Comparison of ENCODE assay signal across 27 cellular contexts in the genomic region with DNA sequence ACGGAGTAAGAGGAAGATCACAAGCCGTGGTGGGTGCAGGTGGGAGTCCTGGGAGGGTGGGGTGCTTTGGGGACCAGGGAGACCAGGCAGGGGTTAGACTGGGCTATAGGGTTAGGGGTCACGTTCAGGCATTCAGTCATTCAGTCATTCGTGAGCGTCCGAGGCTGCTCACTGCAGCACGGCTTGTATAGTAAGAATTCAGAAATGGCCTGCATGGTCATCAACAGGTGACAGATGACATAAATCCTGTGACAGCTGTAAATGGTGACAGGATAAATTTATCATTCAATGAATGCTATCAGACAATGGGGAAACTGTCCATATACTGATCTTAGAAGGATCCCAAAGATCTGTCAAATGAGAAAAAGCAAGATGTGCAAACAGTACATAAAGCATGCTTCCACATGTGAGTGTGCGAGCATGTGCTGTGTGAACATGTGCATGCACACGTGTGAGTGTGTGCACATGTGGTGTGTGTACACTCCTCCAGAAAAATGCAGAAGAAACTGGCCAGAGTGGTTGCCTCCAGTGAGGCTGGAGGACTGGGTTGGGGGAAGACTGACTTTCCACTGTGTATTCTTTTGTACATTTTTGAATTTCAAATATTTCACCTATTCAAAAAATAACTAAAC.
"Had no signal": no experiment of that assay in that cellular context is flagged by ENCODE, and none has a peak within 500 bp of the region (broad histone marks: within the 10 kb centered on the region; RNA-seq: fewer than 3 reads in every experiment).

No MANE protein-coding gene starts in this region.

- H3K9me3 ChIP-seq: ascending aorta, breast epithelium, colonic mucosa, esophagus muscularis mucosa, gastroesophageal sphincter, heart right ventricle had no signal

- H3K4me1 ChIP-seq: colonic mucosa, foreskin keratinocyte had no signal

- H3K36me3 ChIP-seq: ascending aorta, breast epithelium, cardiac muscle cell, colonic mucosa, esophagus muscularis mucosa, gastroesophageal sphincter, heart right ventricle had no signal

- H3K27ac ChIP-seq: ascending aorta, breast epithelium, cardiac muscle cell, colonic mucosa, esophagus muscularis mucosa, foreskin keratinocyte, gastroesophageal sphincter, heart right ventricle had no signal

- DNase-seq: activated CD4-positive, alpha-beta memory T cell treated with anti-CD3 and anti-CD28 coated beads for 36 hours; activated CD4-positive, alpha-beta T cell treated with anti-CD3 and anti-CD28 coated beads for 36 hours; activated CD4-positive, alpha-beta T cell treated with anti-CD3 and anti-CD28 coated beads, Interleukin-2, amount 10 ng/mL, durations not matched to agents 24 days and 14 days; activated CD4-positive, CD25-positive, alpha-beta regulatory T cell; activated CD4-positive, CD25-positive, alpha-beta regulatory T cell treated with anti-CD3 and anti-CD28 coated beads, Interleukin-2, amount 50 U/mL, for 72 hours; activated CD8-positive, alpha-beta memory T cell treated with anti-CD3 and anti-CD28 coated beads, Interleukin-2, amount 10 ng/mL, durations not matched to agents 7 days and 5 days; activated CD8-positive, alpha-beta memory T cell treated with anti-CD3 and anti-CD28 coated beads, Interleukin-2, amount 50 U/mL, for 4 hours; activated CD8-positive, alpha-beta T cell treated with anti-CD3 and anti-CD28 coated beads, Interleukin-2, amount 10 ng/mL, durations not matched to agents 7 days and 5 days; activated effector memory CD4-positive, alpha-beta T cell treated with anti-CD3 and anti-CD28 coated beads, Interleukin-2, amount 50 U/mL, for 16 hours; activated naive CD4-positive, alpha-beta T cell treated with anti-CD3 and anti-CD28 coated beads, Interleukin-2, amount 10 ng/mL, durations not matched to agents 7 days and 5 days; activated naive CD8-positive, alpha-beta T cell treated with anti-CD3 and anti-CD28 coated beads, Interleukin-2, amount 10 ng/mL, durations not matched to agents 7 days and 5 days; activated T-cell treated with anti-CD3 and anti-CD28 coated beads, Interleukin-2, amount 50 U/mL, for 1 hour; activated T-cell treated with anti-CD3 and anti-CD28 coated beads, Interleukin-2, amount 50 U/mL, for 48 hours; central memory CD4-positive, alpha-beta T cell; cerebellar nuclear complex; colonic mucosa; effector CD8-positive, alpha-beta T cell; foreskin keratinocyte; heart right ventricle; T-helper 1 cell; T-helper 17 cell had no signal

- H3K27me3 ChIP-seq: ascending aorta, cardiac muscle cell, gastroesophageal sphincter had no signal

- ATAC-seq: activated CD4-positive, alpha-beta T cell treated with anti-CD3 and anti-CD28 coated beads for 36 hours; activated CD8-positive, alpha-beta memory T cell treated with anti-CD3 and anti-CD28 coated beads, Interleukin-2, amount 10 ng/mL, durations not matched to agents 7 days and 5 days; activated CD8-positive, alpha-beta T cell treated with anti-CD3 and anti-CD28 coated beads, Interleukin-2, amount 10 ng/mL, durations not matched to agents 7 days and 5 days; activated naive CD4-positive, alpha-beta T cell treated with anti-CD3 and anti-CD28 coated beads, Interleukin-2, amount 50 U/mL, for 72 hours; foreskin keratinocyte; gastroesophageal sphincter; heart right ventricle; T-helper 17 cell had no signal

- H3K4me3 ChIP-seq: ascending aorta, breast epithelium, cardiac muscle cell, colonic mucosa, esophagus muscularis mucosa, gastroesophageal sphincter, heart right ventricle had no signal
